In the genomic region with DNA sequence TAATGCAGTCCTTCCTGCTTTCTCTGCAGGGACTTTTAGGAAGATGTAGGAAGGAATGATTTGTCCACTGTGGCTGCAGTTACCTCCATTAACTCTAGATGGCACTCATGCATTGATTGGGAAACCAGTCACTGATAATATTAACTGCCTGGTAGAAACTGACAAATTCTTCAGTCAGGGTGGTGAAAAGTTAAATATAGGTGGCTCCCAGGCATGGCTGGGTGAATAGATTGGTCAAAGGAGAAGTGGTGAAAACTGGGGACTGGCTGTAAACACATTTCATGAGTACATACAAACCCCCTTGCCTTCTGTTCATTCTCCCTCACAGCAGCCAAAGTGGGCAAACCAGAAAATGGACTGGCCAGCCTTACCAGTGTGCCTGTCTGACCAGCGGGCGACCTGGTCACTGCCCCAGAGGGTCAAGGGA, we compare ENCODE assay signal across 8 cellular contexts.
DNase-seq lines count a peak whose midpoint lies in the region; ATAC-seq and TF ChIP-seq lines count a peak whose summit lies in the region.

No MANE protein-coding gene starts in this region.

- no peak overlapping the region for H3K4me3 ChIP-seq in OCI-LY1 (ENCODE audit: low read depth, low read length, poor library complexity, severe bottlenecking)

- H3K36me3 ChIP-seq in OCI-LY1 (ENCODE audit: insufficient read depth, low read length) = no peaks in the 10 kb centered on the region

- no peak for ATAC-seq in HG03520 (IDR thresholded peaks at IDR 0.05; ENCODE audit: unreplicated experiment)
- ATAC-seq in GM21737 (IDR thresholded peaks at IDR 0.05; ENCODE audit: unreplicated experiment) = no peak

- H3K4me3 Mint-ChIP-seq in CD14-positive monocyte (no peak overlapping the region), HFFc6 (no peak overlapping the region)

- no peaks in the 10 kb centered on the region for H3K79me2 ChIP-seq in OCI-LY1 (ENCODE audit: insufficient read depth, low read length)

- H3K27ac Mint-ChIP-seq in CD14-positive monocyte = no peak overlapping the region
- H3K27ac Mint-ChIP-seq in HFFc6 = peak overlapping the region; percentile 2; the same call in 1 of the 2 replicates

- DNase-seq in CD14-positive monocyte (ENCODE audit: low spot score) = no peak
- DNase-seq in HFFc6 = peak; percentile 67
- peak; percentile 54 to 84 for DNase-seq in dermis microvascular lymphatic vessel endothelial cell (ENCODE audit: low read depth in 2 of 2)
- peak; percentile 72 to 82 for DNase-seq in lung microvascular endothelial cell (ENCODE audit: low read depth in 2 of 2)
- no peak for DNase-seq in NCI-H187 treated with DMSO at 0.1 percent for 48 hours (lab: John Stamatoyannopoulos, UW)

- H3K27me3 ChIP-seq in OCI-LY1 (ENCODE audit: insufficient read depth, low read length) = peaks cover 5% of the 10 kb centered on the region; the same call in 1 of the 2 replicates

- H3K4me2 ChIP-seq in OCI-LY1 (ENCODE audit: low read length) = no peak overlapping the region

- H3K9me2 ChIP-seq in OCI-LY1 (ENCODE audit: low read depth, low read length) = no peaks in the 10 kb centered on the region

- no peaks in the 10 kb centered on the region for H3K4me1 Mint-ChIP-seq in CD14-positive monocyte
- H3K4me1 Mint-ChIP-seq in HFFc6 (ENCODE audit: low read depth) = no peaks in the 10 kb centered on the region

- H3K36me3 Mint-ChIP-seq in CD14-positive monocyte (no peaks in the 10 kb centered on the region), HFFc6 (ENCODE audit: low read depth) (no peaks in the 10 kb centered on the region)

- TF ChIP-seq CTCF in CD14-positive monocyte (IDR thresholded peaks at IDR 0.05) = peak; percentile 87
- TF ChIP-seq CTCF in HFFc6 (IDR thresholded peaks at IDR 0.05) = peak; percentile 91
- peak; percentile 81 for TF ChIP-seq CTCF in OCI-LY1 (IDR thresholded peaks at IDR 0.05; ENCODE audit: low read length)

- no peaks in the 10 kb centered on the region for H3F3A ChIP-seq in OCI-LY1 (ENCODE audit: insufficient read depth, low read length)

- no peaks in the 10 kb centered on the region for H3K4me1 ChIP-seq in OCI-LY1 (ENCODE audit: insufficient read depth, low read length, severe bottlenecking)

- no peak overlapping the region for H3K27ac ChIP-seq in OCI-LY1 (ENCODE audit: low read depth, low read length, poor library complexity, severe bottlenecking)

- intact Hi-C loops in CD14-positive monocyte (cut with micrococcal nuclease) = loop anchor here (2.0 to 5.0 kb wide), 2 partner anchors 282 to 284 kb away; no protein-coding TSS in a partner anchor

- no peaks in the 10 kb centered on the region for H4K20me1 ChIP-seq in OCI-LY1 (ENCODE audit: insufficient read depth, low read length)

- H3K9me3 Mint-ChIP-seq in CD14-positive monocyte = no peaks in the 10 kb centered on the region
- H3K9me3 Mint-ChIP-seq in HFFc6 = no peaks in the 10 kb centered on the region

- H3K9ac ChIP-seq in OCI-LY1 (ENCODE audit: low read length) = no peak overlapping the region

- H3K27me3 Mint-ChIP-seq in CD14-positive monocyte (ENCODE audit: low read depth in 3 of 3) (peaks cover 5 to 19% (median 7%) of the 10 kb centered on the region in 3 donors), HFFc6 (ENCODE audit: insufficient read depth) (no peaks in the 10 kb centered on the region; the same call in 1 of the 2 replicates)

- H3K9me3 ChIP-seq in OCI-LY1 (ENCODE audit: low read length) = no peaks in the 10 kb centered on the region

- no peak overlapping the region for H2AFZ ChIP-seq in OCI-LY1 (ENCODE audit: low read length)

Comparison
In these comparisons a context has a peak if more than half of its experiments do, and no peak if none do; other contexts are left out.
1. DNase-seq: peak in HFFc6 (single experiment), dermis microvascular lymphatic vessel endothelial cell (2 of 2) and lung microvascular endothelial cell (2 of 2); none in CD14-positive monocyte (single experiment) and NCI-H187 treated with DMSO at 0.1 percent for 48 hours (single experiment).
2. Peak in every context shown above with its lines, with median percentiles within 50 percentile points of each other: CTCF ChIP-seq.